22 cellular contexts compared by ENCODE assay signal in the genomic region with DNA sequence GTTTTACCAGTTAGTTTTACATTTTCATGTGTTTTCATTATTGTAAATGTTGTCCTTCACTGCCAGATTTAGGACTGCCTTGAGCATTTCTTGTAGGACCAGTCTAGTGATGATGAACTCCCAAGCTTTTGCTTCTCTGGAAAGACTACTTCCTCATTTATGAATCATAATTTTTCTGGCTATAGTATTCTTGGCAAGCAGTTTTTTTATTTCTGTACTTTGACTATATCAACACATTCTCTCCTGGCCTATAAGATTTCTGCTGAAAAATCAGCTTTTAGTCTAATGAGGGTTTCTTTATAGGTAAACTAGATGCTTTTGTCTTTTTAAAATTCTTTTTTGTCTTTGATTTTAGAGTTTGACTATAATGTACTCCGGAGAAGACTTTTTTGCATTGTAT.
"Had no signal": no experiment of that assay in that cellular context is flagged by ENCODE, and none has a peak within 500 bp of the region (broad histone marks: within the 10 kb centered on the region; RNA-seq: fewer than 3 reads in every experiment).

No MANE protein-coding gene starts in this region.

- FAIRE-seq: HTR-8/SVneo, K562 had no signal

- DNase-seq: NCI-H1092, NCI-H1105 treated with DMSO at 0.1 percent for 48 hours, NCI-H1417 treated with DMSO at 0.1 percent for 48 hours, NCI-H146, NCI-H1694 treated with DMSO at 0.1 percent for 48 hours, NCI-H1930, NCI-H2081 treated with DMSO at 0.1 percent for 48 hours, NCI-H2171, NCI-H226, NCI-H446, NCI-H510A, NCI-H524 treated with DMSO at 0.1 percent for 48 hours, NCI-H69, NCI-H774, PC-3, SHP77, SK-N-SH, SW 1271, T-cell had no signal

- H3K4me3 ChIP-seq: K562 had no signal

- ATAC-seq: K562, Panc1, PC-3, T-cell had no signal
